In the genomic region with DNA sequence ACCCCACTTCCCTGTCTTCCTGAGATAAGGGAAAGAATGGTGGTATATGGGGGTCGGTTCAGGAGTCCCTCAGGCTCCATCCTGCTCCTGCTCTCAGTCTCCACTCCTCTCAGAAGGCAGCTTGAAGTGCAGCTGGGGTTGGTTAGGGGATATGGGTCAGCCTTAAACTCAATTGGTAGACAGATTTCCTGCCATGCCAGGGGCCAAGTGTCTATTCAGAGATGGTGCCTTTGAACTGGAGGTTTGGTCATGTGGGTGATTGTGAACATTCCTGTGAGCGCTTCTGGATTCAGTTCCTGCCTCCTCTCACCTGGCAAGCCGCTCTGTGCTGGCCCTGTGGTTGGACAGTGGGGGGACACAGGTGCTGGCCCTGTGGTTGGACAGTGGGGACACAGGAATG, we compare ENCODE assay signal across 38 cellular contexts. TPM values are rescaled to one million over a fixed set of nuclear protein-coding genes. Genes with fewer than 3 reads are reported as not detected.
"Had no signal": no experiment of that assay in that cellular context is flagged by ENCODE, and none has a peak within 500 bp of the region (broad histone marks: within the 10 kb centered on the region; RNA-seq: fewer than 3 reads in every experiment).

No MANE protein-coding gene starts in this region.

- H3K9me3 Mint-ChIP-seq: activated CD4-positive, alpha-beta memory T cell treated with anti-CD3 and anti-CD28 coated beads, Interleukin-2, amount 10 ng/mL, durations not matched to agents 7 days and 5 days; activated CD4-positive, alpha-beta T cell treated with anti-CD3 and anti-CD28 coated beads, Interleukin-2, amount 10 ng/mL, durations not matched to agents 7 days and 5 days; activated naive CD4-positive, alpha-beta T cell treated with anti-CD3 and anti-CD28 coated beads, Interleukin-2, amount 10 ng/mL, durations not matched to agents 7 days and 5 days; activated naive CD4-positive, alpha-beta T cell treated with anti-CD3 and anti-CD28 coated beads, Interleukin-2, amount 50 U/mL, for 24 hours; activated naive CD8-positive, alpha-beta T cell treated with anti-CD3 and anti-CD28 coated beads, Interleukin-2, amount 10 ng/mL, durations not matched to agents 7 days and 5 days; activated naive CD8-positive, alpha-beta T cell treated with anti-CD3 and anti-CD28 coated beads, Interleukin-2, amount 50 U/mL, for 24 hours; activated T-cell treated with anti-CD3 and anti-CD28 coated beads, Interleukin-2, amount 50 U/mL, for 24 hours; activated T-helper 2 cell treated with anti-CD3 and anti-CD28 coated beads, Interferon-gamma antibody, Interleukin-2, Interleukin-4, amounts not matched to agents 10 μg/mL and 5 μg/mL and 100 μg/mL, durations not matched to agents 14 hours and 24 hours and 36 hours; brain; central memory CD8-positive, alpha-beta T cell; T-helper 1 cell treated with Interleukin-12 subunit alpha and Interleukin-12 subunit beta and Interleukin-4 antibody, amounts not matched to agents 30 μg/mL and 1 μg/mL, for 36 hours; T-helper 2 cell treated with Interferon-gamma antibody and Interleukin-4, amounts not matched to agents 5 μg/mL and 100 μg/mL, for 36 hours; WTC11 had no signal

- H3K36me3 ChIP-seq: ascending aorta, cardiac muscle cell had no signal

- H3K27me3 ChIP-seq: ascending aorta, cardiac muscle cell had no signal

- H3K4me1 ChIP-seq: ascending aorta had no signal

- H3K4me3 Mint-ChIP-seq: activated CD4-positive, alpha-beta memory T cell treated with anti-CD3 and anti-CD28 coated beads, Interleukin-2, amount 10 ng/mL, durations not matched to agents 7 days and 5 days; activated CD4-positive, alpha-beta T cell treated with anti-CD3 and anti-CD28 coated beads for 36 hours; activated CD4-positive, alpha-beta T cell treated with anti-CD3 and anti-CD28 coated beads, Interleukin-2, amount 10 ng/mL, durations not matched to agents 7 days and 5 days; activated CD8-positive, alpha-beta T cell treated with anti-CD3 and anti-CD28 coated beads, Interleukin-2, amount 10 ng/mL, durations not matched to agents 7 days and 5 days; activated naive CD4-positive, alpha-beta T cell treated with anti-CD3 and anti-CD28 coated beads, Interleukin-2, amount 10 ng/mL, durations not matched to agents 7 days and 5 days; activated naive CD4-positive, alpha-beta T cell treated with anti-CD3 and anti-CD28 coated beads, Interleukin-2, amount 50 U/mL, for 24 hours; activated naive CD8-positive, alpha-beta T cell; activated naive CD8-positive, alpha-beta T cell treated with anti-CD3 and anti-CD28 coated beads, Interleukin-2, amount 10 ng/mL, durations not matched to agents 7 days and 5 days; activated naive CD8-positive, alpha-beta T cell treated with anti-CD3 and anti-CD28 coated beads, Interleukin-2, amount 50 U/mL, for 24 hours; activated T-cell treated with anti-CD3 and anti-CD28 coated beads, Interleukin-2, amount 50 U/mL, for 24 hours; brain; central memory CD8-positive, alpha-beta T cell; T-helper 1 cell treated with Interleukin-12 subunit alpha and Interleukin-12 subunit beta and Interleukin-4 antibody, amounts not matched to agents 30 μg/mL and 1 μg/mL, for 36 hours; T-helper 2 cell treated with Interferon-gamma antibody and Interleukin-4, amounts not matched to agents 5 μg/mL and 100 μg/mL, for 36 hours; WTC11 had no signal

- DNase-seq: activated CD4-positive, alpha-beta memory T cell treated with anti-CD3 and anti-CD28 coated beads, Interleukin-2, amount 10 ng/mL, durations not matched to agents 7 days and 5 days; activated CD4-positive, alpha-beta T cell treated with anti-CD3 and anti-CD28 coated beads for 1 hour; activated CD4-positive, alpha-beta T cell treated with anti-CD3 and anti-CD28 coated beads for 36 hours; activated CD4-positive, alpha-beta T cell treated with anti-CD3 and anti-CD28 coated beads for 48 hours; activated CD4-positive, alpha-beta T cell treated with anti-CD3 and anti-CD28 coated beads, Interleukin-2, amount 10 ng/mL, durations not matched to agents 7 days and 5 days; activated CD4-positive, alpha-beta T cell treated with anti-CD3 and anti-CD28 coated beads, Interleukin-2, amount 50 U/mL, for 48 hours; activated CD4-positive, CD25-positive, alpha-beta regulatory T cell; activated CD8-positive, alpha-beta memory T cell treated with anti-CD3 and anti-CD28 coated beads for 24 hours; activated CD8-positive, alpha-beta memory T cell treated with anti-CD3 and anti-CD28 coated beads, Interleukin-2, amount 50 U/mL, for 4 hours; activated CD8-positive, alpha-beta T cell treated with anti-CD3 and anti-CD28 coated beads, Interleukin-2, amount 10 ng/mL, durations not matched to agents 7 days and 5 days; activated effector memory CD4-positive, alpha-beta T cell treated with Interleukin-2 at 50 U/mL for 16 hours; activated gamma-delta T cell; activated naive CD4-positive, alpha-beta T cell treated with anti-CD3 and anti-CD28 coated beads, Interleukin-2, amount 10 ng/mL, durations not matched to agents 7 days and 5 days; activated naive CD4-positive, alpha-beta T cell treated with Interleukin-2 at 50 U/mL for 16 hours; activated naive CD8-positive, alpha-beta T cell treated with anti-CD3 and anti-CD28 coated beads, Interleukin-2, amount 10 ng/mL, durations not matched to agents 7 days and 5 days; activated naive CD8-positive, alpha-beta T cell treated with anti-CD3 and anti-CD28 coated beads, Interleukin-2, amount 50 U/mL, for 24 hours; activated T-cell treated with anti-CD3 and anti-CD28 coated beads, Interleukin-2, amount 50 U/mL, for 24 hours; activated T-cell treated with anti-CD3 and anti-CD28 coated beads, Interleukin-2, amount 50 U/mL, for 48 hours; amygdala; anterior cingulate cortex; cerebellar nuclear complex; SW 1271; T-helper 1 cell; T-helper 2 cell; T-helper 9 cell; WERI-Rb-1 had no signal

- H3K27ac Mint-ChIP-seq: activated CD4-positive, alpha-beta memory T cell treated with anti-CD3 and anti-CD28 coated beads, Interleukin-2, amount 10 ng/mL, durations not matched to agents 7 days and 5 days; activated CD4-positive, alpha-beta T cell treated with anti-CD3 and anti-CD28 coated beads for 36 hours; activated CD4-positive, alpha-beta T cell treated with anti-CD3 and anti-CD28 coated beads, Interleukin-2, amount 10 ng/mL, durations not matched to agents 7 days and 5 days; activated CD8-positive, alpha-beta T cell treated with anti-CD3 and anti-CD28 coated beads, Interleukin-2, amount 10 ng/mL, durations not matched to agents 7 days and 5 days; activated naive CD4-positive, alpha-beta T cell treated with anti-CD3 and anti-CD28 coated beads, Interleukin-2, amount 10 ng/mL, durations not matched to agents 7 days and 5 days; activated naive CD4-positive, alpha-beta T cell treated with anti-CD3 and anti-CD28 coated beads, Interleukin-2, amount 50 U/mL, for 24 hours; activated naive CD8-positive, alpha-beta T cell; activated naive CD8-positive, alpha-beta T cell treated with anti-CD3 and anti-CD28 coated beads, Interleukin-2, amount 10 ng/mL, durations not matched to agents 7 days and 5 days; activated naive CD8-positive, alpha-beta T cell treated with anti-CD3 and anti-CD28 coated beads, Interleukin-2, amount 50 U/mL, for 24 hours; activated T-cell treated with anti-CD3 and anti-CD28 coated beads, Interleukin-2, amount 50 U/mL, for 24 hours; activated T-helper 2 cell treated with anti-CD3 and anti-CD28 coated beads, Interferon-gamma antibody, Interleukin-2, Interleukin-4, amounts not matched to agents 10 μg/mL and 5 μg/mL and 100 μg/mL, durations not matched to agents 14 hours and 24 hours and 36 hours; brain; T-helper 1 cell treated with Interleukin-12 subunit alpha and Interleukin-12 subunit beta and Interleukin-4 antibody, amounts not matched to agents 30 μg/mL and 1 μg/mL, for 36 hours; T-helper 2 cell treated with Interferon-gamma antibody and Interleukin-4, amounts not matched to agents 5 μg/mL and 100 μg/mL, for 36 hours; WTC11 had no signal

- H3K27me3 Mint-ChIP-seq: activated CD4-positive, alpha-beta memory T cell treated with anti-CD3 and anti-CD28 coated beads, Interleukin-2, amount 10 ng/mL, durations not matched to agents 7 days and 5 days; activated CD4-positive, alpha-beta T cell treated with anti-CD3 and anti-CD28 coated beads, Interleukin-2, amount 10 ng/mL, durations not matched to agents 7 days and 5 days; activated naive CD4-positive, alpha-beta T cell treated with anti-CD3 and anti-CD28 coated beads, Interleukin-2, amount 10 ng/mL, durations not matched to agents 7 days and 5 days had no signal

- H3K36me3 Mint-ChIP-seq: activated naive CD4-positive, alpha-beta T cell treated with anti-CD3 and anti-CD28 coated beads, Interleukin-2, amount 10 ng/mL, durations not matched to agents 7 days and 5 days; activated naive CD4-positive, alpha-beta T cell treated with anti-CD3 and anti-CD28 coated beads, Interleukin-2, amount 50 U/mL, for 24 hours; activated naive CD8-positive, alpha-beta T cell; activated naive CD8-positive, alpha-beta T cell treated with anti-CD3 and anti-CD28 coated beads, Interleukin-2, amount 10 ng/mL, durations not matched to agents 7 days and 5 days had no signal

- ATAC-seq: activated CD4-positive, alpha-beta T cell treated with anti-CD3 and anti-CD28 coated beads for 36 hours; activated CD4-positive, CD25-positive, alpha-beta regulatory T cell treated with anti-CD3 and anti-CD28 coated beads, Interleukin-2, amount 50 U/mL, for 24 hours; activated CD8-positive, alpha-beta T cell treated with anti-CD3 and anti-CD28 coated beads, Interleukin-2, amount 10 ng/mL, durations not matched to agents 7 days and 5 days; activated naive CD8-positive, alpha-beta T cell treated with anti-CD3 and anti-CD28 coated beads, Interleukin-2, amount 50 U/mL, for 24 hours; WTC11 had no signal

- H3K4me1 Mint-ChIP-seq: activated CD4-positive, alpha-beta memory T cell treated with anti-CD3 and anti-CD28 coated beads, Interleukin-2, amount 10 ng/mL, durations not matched to agents 7 days and 5 days; activated CD4-positive, alpha-beta T cell treated with anti-CD3 and anti-CD28 coated beads for 36 hours; activated CD4-positive, alpha-beta T cell treated with anti-CD3 and anti-CD28 coated beads, Interleukin-2, amount 10 ng/mL, durations not matched to agents 7 days and 5 days; activated naive CD4-positive, alpha-beta T cell treated with anti-CD3 and anti-CD28 coated beads, Interleukin-2, amount 10 ng/mL, durations not matched to agents 7 days and 5 days; activated naive CD4-positive, alpha-beta T cell treated with anti-CD3 and anti-CD28 coated beads, Interleukin-2, amount 50 U/mL, for 24 hours; activated naive CD8-positive, alpha-beta T cell treated with anti-CD3 and anti-CD28 coated beads, Interleukin-2, amount 10 ng/mL, durations not matched to agents 7 days and 5 days; activated naive CD8-positive, alpha-beta T cell treated with anti-CD3 and anti-CD28 coated beads, Interleukin-2, amount 50 U/mL, for 24 hours; brain; central memory CD8-positive, alpha-beta T cell; WTC11 had no signal

- H3K4me3 ChIP-seq: ascending aorta, cardiac muscle cell had no signal

- H3K27ac ChIP-seq: ascending aorta, cardiac muscle cell, WERI-Rb-1 had no signal

- H3K9me3 ChIP-seq: ascending aorta had no signal

RNA-seq across cellular contexts. Expression of a gene that starts 35.1 kb away (rescaled TPM):
- total RNA-seq: activated CD4-positive, alpha-beta memory T cell treated with anti-CD3 and anti-CD28 coated beads, Interleukin-2, amount 10 ng/mL, durations not matched to agents 7 days and 5 days; activated CD4-positive, alpha-beta T cell treated with anti-CD3 and anti-CD28 coated beads, Interleukin-2, amount 10 ng/mL, durations not matched to agents 7 days and 5 days; activated CD8-positive, alpha-beta T cell treated with anti-CD3 and anti-CD28 coated beads, Interleukin-2, amount 10 ng/mL, durations not matched to agents 7 days and 5 days; activated naive CD8-positive, alpha-beta T cell treated with anti-CD3 and anti-CD28 coated beads, Interleukin-2, amount 10 ng/mL, durations not matched to agents 7 days and 5 days; ascending aorta; bronchial epithelial cell had no signal
